ENCODE assay signal across 8 cellular contexts in the genomic region with DNA sequence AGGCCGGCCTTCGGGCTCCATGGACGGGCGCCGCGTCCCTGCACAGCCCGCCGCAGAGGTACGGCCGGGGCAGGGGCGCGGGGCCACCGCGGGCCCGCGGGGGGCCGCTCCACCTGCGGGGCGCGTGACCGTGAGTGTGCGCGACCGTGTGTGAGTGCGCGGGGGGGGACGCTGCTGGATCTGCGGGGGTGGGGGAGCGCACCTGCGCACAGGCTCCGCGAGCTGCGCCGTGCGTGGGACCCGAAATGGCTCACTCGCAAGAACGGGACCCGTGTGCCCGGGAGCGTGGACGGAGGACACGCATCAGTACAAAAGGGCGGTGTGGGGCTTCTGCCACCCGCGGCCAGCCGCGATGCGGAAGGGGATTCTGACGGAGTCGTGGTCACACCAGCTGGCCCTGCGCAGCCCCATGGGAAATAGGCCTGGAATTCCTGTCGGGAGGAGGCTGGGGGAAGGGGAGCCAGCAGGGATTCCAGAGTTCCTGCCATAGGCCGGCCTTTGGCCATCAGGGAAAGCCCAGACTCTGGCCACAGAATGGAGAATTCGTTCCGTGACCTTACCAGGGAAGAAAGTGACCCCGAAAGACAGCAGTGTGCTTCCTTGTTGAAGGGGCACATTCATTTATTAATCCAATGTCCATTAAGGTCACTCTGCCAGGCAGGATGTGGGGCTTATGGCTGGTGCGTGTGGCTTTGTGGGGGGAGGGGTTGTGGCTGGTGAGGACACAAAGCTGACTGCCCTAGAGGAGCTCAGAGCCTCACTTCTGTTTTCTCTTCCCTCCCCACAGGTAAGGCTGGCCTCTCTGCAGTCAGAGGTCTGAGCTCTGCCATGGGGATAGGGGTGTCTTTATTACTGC. TPM values are rescaled to one million over a fixed set of nuclear protein-coding genes. Genes with fewer than 3 reads are reported as not detected.
DNase-seq lines count a peak whose midpoint lies in the region; ATAC-seq and TF ChIP-seq lines count a peak whose summit lies in the region.

No MANE protein-coding gene starts in this region.

- H3K36me3 ChIP-seq in A673 (ENCODE audit: insufficient read depth, low read length, poor library complexity, severe bottlenecking) (peaks cover 22% of the 10 kb centered on the region), esophagus (ENCODE audit: control insufficient read depth in 2 of 2, insufficient read depth in 2 of 2, low read length in 1 of 2) (peaks cover 0 to 19% of the 10 kb centered on the region in 2 donors), thoracic aorta (peaks cover 24% of the 10 kb centered on the region)

- WGBS in esophagus, 2 donors: 1% methylated on average over 32 to 58 of the region's 58 CpGs

- ATAC-seq in GM18511 (IDR thresholded peaks at IDR 0.05; ENCODE audit: unreplicated experiment): peak; percentile 65
- peak; percentile 41 for ATAC-seq in HG02943 (IDR thresholded peaks at IDR 0.05; ENCODE audit: low read depth, unreplicated experiment)
- peak; percentile 29 for ATAC-seq in thoracic aorta (ENCODE audit: insufficient number of reproducible peaks, low FRiP score, low read depth)

- peak overlapping the region; percentile 97 for H3K27ac ChIP-seq in A673 (ENCODE audit: low read depth, low read length, poor library complexity, severe bottlenecking)
- peak overlapping the region; percentile 90 for H3K27ac ChIP-seq in esophagus (ENCODE audit: low read depth in 2 of 2, low read length in 1 of 2)
- peak overlapping the region; percentile 82 to 94 for H3K27ac ChIP-seq in thoracic aorta

- H3K9me3 ChIP-seq in A673 (ENCODE audit: low read depth, low read length, poor library complexity, severe bottlenecking) (no peaks in the 10 kb centered on the region), esophagus (ENCODE audit: control insufficient read depth in 2 of 2, insufficient read depth in 1 of 2, low read depth in 1 of 2, low read length in 1 of 2) (no peaks in the 10 kb centered on the region), thoracic aorta (no peaks in the 10 kb centered on the region)

- DNase-seq in A673 (ENCODE audit: low spot score) (peak; percentile 41), NCI-H526 (lab: John Stamatoyannopoulos, UW) (peak; percentile 63 to 81), activated T-cell treated with anti-CD3 and anti-CD28 coated beads for 24 hours (ENCODE audit: low read depth) (peak; percentile 46), myocyte (ENCODE audit: low read depth) (peak; percentile 99), thoracic aorta (ENCODE audit: low spot score) (no peak)

- TF ChIP-seq CTCF in A673 (conservative IDR thresholded peaks at IDR 0.05; ENCODE audit: low read depth, low read length) (no peak), thoracic aorta (IDR thresholded peaks at IDR 0.05) (no peak)

- H3K27me3 ChIP-seq in A673 (replicated peaks; ENCODE audit: insufficient read depth, low read depth, low read length, poor library complexity) (no peaks in the 10 kb centered on the region), esophagus (ENCODE audit: control insufficient read depth in 1 of 2, insufficient read depth in 2 of 2, low read length in 2 of 2) (no peaks in the 10 kb centered on the region), thoracic aorta (replicated peaks; ENCODE audit: insufficient read depth) (no peaks in the 10 kb centered on the region)

- intact Hi-C loops in A673 (cut with micrococcal nuclease; ENCODE audit: unreplicated experiment): no loop called here

- CTCF ChIA-PET in A673 (lab: Charles Lee): no interaction called here

- H3K4me1 ChIP-seq in A673 (ENCODE audit: insufficient read depth, low read length, poor library complexity, severe bottlenecking): peaks cover 25% of the 10 kb centered on the region
- peaks cover 6 to 30% of the 10 kb centered on the region in 2 donors for H3K4me1 ChIP-seq in esophagus (ENCODE audit: control insufficient read depth in 2 of 2, insufficient read depth in 2 of 2, low read length in 1 of 2)
- peaks cover 8 to 36% of the 10 kb centered on the region in 2 donors for H3K4me1 ChIP-seq in thoracic aorta (ENCODE audit: control insufficient read depth in 1 of 2, low read depth in 2 of 2)

- H3K4me3 ChIP-seq in A673 (ENCODE audit: low read depth, low read length, poor library complexity, severe bottlenecking) (peak overlapping the region; percentile 96), esophagus (ENCODE audit: low read depth in 1 of 2, low read length in 2 of 2) (peak overlapping the region; percentile 85 to 94), thoracic aorta (peak overlapping the region; percentile 86)

- POLR2A ChIA-PET in A673 (lab: Charles Lee; ENCODE audit: low non-redundant PET): no interaction called here

- no TSS peak for BruUV-seq in A673 (replicated peaks; lab: Mats Ljungman, UMichigan)

RNA-seq across cellular contexts. Expression of a gene that starts 0.5 kb away (rescaled TPM):
- 113 and 114 TPM in 2 replicates for total RNA-seq in A673 (2021)
- 10 to 100 TPM; 22.7 to 32.6 TPM for polyA plus RNA-seq in esophagus
- total RNA-seq in myocyte: 262 and 362 TPM in 2 replicates
- polyA plus RNA-seq in myocyte (2012): 117 TPM
- 10 to 100 TPM; 80.0 to 82.3 TPM for total RNA-seq in thoracic aorta

RNA-seq across cellular contexts. Expression of a gene that starts 10.0 kb away (rescaled TPM):
- total RNA-seq in A673 (2021): 12.1 and 14.3 TPM in 2 replicates
- 1 to 10 TPM in 1 of 2 donors, under 1 TPM in 1; 0.81 to 1.6 TPM for polyA plus RNA-seq in esophagus
- total RNA-seq in myocyte: 17.8 and 21.2 TPM in 2 replicates
- 7.3 TPM for polyA plus RNA-seq in myocyte (2012)
- total RNA-seq in thoracic aorta: 10 to 100 TPM in 1 of 2 donors, 1 to 10 TPM in 1; 4.2 to 11.5 TPM

RNA-seq across cellular contexts. Expression of a gene that starts 27.7 kb away (rescaled TPM):
- total RNA-seq in A673 (2021): not detected in 2 replicates
- polyA plus RNA-seq in esophagus: 10 to 100 TPM; 22.6 to 39.3 TPM
- 202 and 252 TPM in 2 replicates for total RNA-seq in myocyte
- 278 TPM for polyA plus RNA-seq in myocyte (2012)
- 100 to 1,000 TPM in 1 of 2 donors, 10 to 100 TPM in 1; 76.4 to 102 TPM for total RNA-seq in thoracic aorta

RNA-seq across cellular contexts. Expression of a gene that starts 45.8 kb away (rescaled TPM):
- total RNA-seq in A673 (2021) (4.5 TPM in 2 replicates), myocyte (0.32 TPM in 1 of 2 replicates, not detected in the other), thoracic aorta (1 to 10 TPM in 1 of 2 donors, under 1 TPM in 1; 0.14 to 6.4 TPM)
- 1 to 10 TPM; 8.0 to 8.5 TPM for polyA plus RNA-seq in esophagus
- polyA plus RNA-seq in myocyte (2012): not detected

RNA-seq across cellular contexts. Expression of a gene that starts 46.0 kb away (rescaled TPM):
- total RNA-seq in A673 (2021) (48.1 and 48.5 TPM in 2 replicates), myocyte (not detected in 2 replicates), thoracic aorta (10 to 100 TPM in 1 of 2 donors, 1 to 10 TPM in 1; 4.6 to 10.2 TPM)
- polyA plus RNA-seq in esophagus: 1 to 10 TPM; 5.2 to 8.3 TPM
- 0.30 TPM for polyA plus RNA-seq in myocyte (2012)

Comparison
In these comparisons a context has a peak if more than half of its experiments do, and no peak if none do; other contexts are left out.
1. RNA of a gene that starts 27.7 kb away (total RNA-seq): 202 to 252 TPM in myocyte and 76.4 to 102 TPM in thoracic aorta; not detected in A673; every median in the first group is over 10 times any median in the second.
2. Peak in every context shown above with its lines, with median percentiles within 50 percentile points of each other: H3K27ac ChIP-seq, H3K4me3 ChIP-seq and ATAC-seq.